In the genomic region with DNA sequence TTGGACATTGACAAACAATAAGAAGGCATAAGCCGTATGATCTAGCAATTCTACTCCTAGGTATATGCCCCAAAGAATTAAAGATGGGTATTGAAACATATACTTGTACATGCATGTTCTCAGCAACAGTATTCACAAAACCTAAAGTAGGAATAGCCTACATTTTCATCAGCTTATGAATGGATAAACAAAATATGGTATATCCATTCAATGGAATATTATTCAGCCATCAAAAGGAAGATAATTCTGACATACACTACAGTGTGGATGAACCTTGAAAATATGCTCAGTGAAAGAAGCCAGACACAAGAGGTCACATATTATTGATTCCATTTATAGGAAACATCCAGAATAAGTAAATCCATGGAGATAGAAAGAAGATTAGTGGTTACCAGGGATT, we compare ENCODE assay signal across 27 cellular contexts.
"Had no signal": no experiment of that assay in that cellular context is flagged by ENCODE, and none has a peak within 500 bp of the region (broad histone marks: within the 10 kb centered on the region; RNA-seq: fewer than 3 reads in every experiment).

No MANE protein-coding gene starts in this region.

- H3K36me3 ChIP-seq: stomach, suprapubic skin, thoracic aorta, thyroid gland, tibial artery, tibial nerve, transverse colon, upper lobe of left lung, upper lobe of right lung, uterus, vagina had no signal

- H3K4me3 ChIP-seq: stomach, suprapubic skin, testis, thoracic aorta, thyroid gland, tibial artery, tibial nerve, transverse colon, upper lobe of left lung, upper lobe of right lung, uterus, vagina had no signal

- H3K9me3 ChIP-seq: suprapubic skin, testis, thoracic aorta, thyroid gland, transverse colon, upper lobe of right lung, uterus, vagina had no signal

- FAIRE-seq: urothelium cell line had no signal

- H3K4me1 ChIP-seq: stomach, suprapubic skin, testis, thyroid gland, tibial artery, tibial nerve, transverse colon, upper lobe of left lung, upper lobe of right lung, uterus, vagina had no signal

- DNase-seq: stimulated activated CD4-positive, alpha-beta T cell treated with anti-CD3 and anti-CD28 coated beads, Interleukin-2, amount 100 ng/mL, for 48 hours; stimulated activated CD4-positive, alpha-beta T cell treated with anti-CD3 and anti-CD28 coated beads, Interleukin-4, amount 100 ng/mL, for 1 hour; stimulated activated CD4-positive, alpha-beta T cell treated with anti-CD3 and anti-CD28 coated beads, Interleukin-4, amount 100 ng/mL, for 24 hours; stimulated activated CD4-positive, alpha-beta T cell treated with anti-CD3 and anti-CD28 coated beads, Interleukin-4, amount 100 ng/mL, for 4 hours; stimulated activated CD8-positive, alpha-beta memory T cell treated with anti-CD3 and anti-CD28 coated beads, Interleukin-4, amount 100 ng/mL, for 48 hours; stimulated activated naive B cell treated with anti-CD40 and anti-IgM and Interleukin-4, amounts not matched to agents 10 μg/mL and 1 μg/mL and 100 μg/mL, for 72 hours; stimulated activated naive CD4-positive, alpha-beta T cell; stimulated activated naive CD4-positive, alpha-beta T cell treated with Interleukin-2 at 50 U/mL for 16 hours; stimulated activated naive CD8-positive, alpha-beta T cell treated with anti-CD3 and anti-CD28 coated beads, Interleukin-15, amount 100 ng/mL, for 72 hours; stimulated activated naive CD8-positive, alpha-beta T cell treated with anti-CD3 and anti-CD28 coated beads, Interleukin-15, Interleukin-2, amounts not matched to agents 100 U/mL and 50 U/mL, for 24 hours; stomach; substantia nigra; testis; thyroid gland; tibial artery; transverse colon; trophoblast cell; upper lobe of left lung; upper lobe of right lung; uterus had no signal

- H3K27me3 ChIP-seq: testis, thyroid gland, tibial nerve, transverse colon, upper lobe of left lung, upper lobe of right lung, uterus, vagina had no signal

- H3K27ac ChIP-seq: stomach, suprapubic skin, testis, thoracic aorta, thyroid gland, tibial artery, tibial nerve, transverse colon, upper lobe of left lung, upper lobe of right lung, uterus, vagina had no signal

- ATAC-seq: stimulated activated effector memory CD8-positive, alpha-beta T cell treated with anti-CD3 and anti-CD28 coated beads, Interleukin-12 subunit alpha, Interleukin-12 subunit beta, amount 100 ng/mL, for 72 hours; stimulated activated memory B cell treated with anti-CD40 and anti-IgM and Interleukin-4, amounts not matched to agents 10 μg/mL and 1 μg/mL and 100 μg/mL, for 72 hours; stimulated activated naive B cell treated with anti-CD40 and anti-IgM and Interleukin-4, amounts not matched to agents 10 μg/mL and 1 μg/mL and 100 μg/mL, for 72 hours; stimulated activated naive CD8-positive, alpha-beta T cell treated with anti-CD3 and anti-CD28 coated beads, Interleukin-15, amount 100 ng/mL, for 72 hours; stimulated activated naive CD8-positive, alpha-beta T cell treated with anti-CD3 and anti-CD28 coated beads, Interleukin-15, Interleukin-2, amounts not matched to agents 100 U/mL and 50 U/mL, for 24 hours; upper lobe of right lung had no signal
